ENCODE assay signal across 9 cellular contexts in the genomic region with DNA sequence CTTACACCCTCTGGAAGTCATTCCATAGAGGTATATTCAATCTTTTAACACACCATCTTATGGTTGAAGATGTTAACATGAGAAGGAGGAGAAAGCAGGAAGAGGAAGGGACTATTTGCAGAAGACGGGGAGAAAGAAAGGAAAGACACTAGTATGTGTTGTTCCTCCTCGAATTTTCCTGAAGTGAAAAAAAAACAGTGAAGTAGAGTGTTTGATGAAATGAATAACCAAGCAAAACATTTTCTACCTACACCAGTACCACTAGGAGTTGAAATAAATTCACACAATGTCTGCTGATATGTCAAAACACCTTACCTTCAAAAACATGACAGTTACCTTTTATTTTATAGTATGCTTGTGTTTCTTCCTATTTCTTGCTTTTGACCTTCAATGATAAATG. TPM values are rescaled to one million over a fixed set of nuclear protein-coding genes. Genes with fewer than 3 reads are reported as not detected.
DNase-seq lines count a peak whose midpoint lies in the region; ATAC-seq and TF ChIP-seq lines count a peak whose summit lies in the region.
"Had no signal": no experiment of that assay in that cellular context is flagged by ENCODE, and none has a peak within 500 bp of the region (broad histone marks: within the 10 kb centered on the region; RNA-seq: fewer than 3 reads in every experiment).

No MANE protein-coding gene starts in this region.

- no peak for TF ChIP-seq CTCF in NB4 (IDR thresholded peaks at IDR 0.05; ENCODE audit: low read depth, low read length)

- TF ChIP-seq POLR2A in NB4 (IDR thresholded peaks at IDR 0.05; ENCODE audit: extremely low read depth, insufficient read length) = no peak

- no peaks in the 10 kb centered on the region for H3K27me3 ChIP-seq in CD8-positive, alpha-beta memory T cell (ENCODE audit: insufficient read depth, low read length, poor library complexity, severe bottlenecking)

- peaks cover 15 to 69% (median 15%) of the 10 kb centered on the region in 3 donors for H3K36me3 Mint-ChIP-seq in CD8-positive, alpha-beta memory T cell
- peaks cover 67% of the 10 kb centered on the region for H3K36me3 Mint-ChIP-seq in dendritic cell treated with granulocyte-macrophage colony-stimulating factor and Interleukin-4, amounts not matched to agents 40 ng/mL and 50 ng/mL, for 4 days (ENCODE audit: low read depth)
- H3K36me3 Mint-ChIP-seq in natural killer cell treated with Interleukin-12 subunit alpha and Interleukin-12 subunit beta and Interleukin-15 and Interleukin-18, amount 100 ng/mL, for 72 hours = peaks cover 34% of the 10 kb centered on the region

- H3K27me3 Mint-ChIP-seq in CD8-positive, alpha-beta memory T cell = peaks cover 0 to 2% of the 10 kb centered on the region in 2 donors
- no peaks in the 10 kb centered on the region for H3K27me3 Mint-ChIP-seq in dendritic cell treated with granulocyte-macrophage colony-stimulating factor and Interleukin-4, amounts not matched to agents 40 ng/mL and 50 ng/mL, for 4 days
- no peaks in the 10 kb centered on the region for H3K27me3 Mint-ChIP-seq in natural killer cell treated with Interleukin-12 subunit alpha and Interleukin-12 subunit beta and Interleukin-15 and Interleukin-18, amount 100 ng/mL, for 72 hours

- no peak for DNase-seq in CD8-positive, alpha-beta memory T cell
- DNase-seq in NB4 (ENCODE audit: low read depth) = peak; percentile 13
- no peak for DNase-seq in natural killer cell treated with Interleukin-12 subunit alpha and Interleukin-12 subunit beta and Interleukin-15 and Interleukin-18, amount 100 ng/mL, for 72 hours (ENCODE audit: low spot score)
- DNase-seq in stimulated activated CD4-positive, alpha-beta T cell treated with anti-CD3 and anti-CD28 coated beads, Interleukin-4, amount 100 ng/mL, for 4 hours = no peak
- DNase-seq: stimulated activated CD4-positive, alpha-beta T cell treated with anti-CD3 and anti-CD28 coated beads, Interleukin-15, amount 100 ng/mL, for 24 hours had no signal

- H3K9me3 Mint-ChIP-seq in CD8-positive, alpha-beta memory T cell = no peaks in the 10 kb centered on the region
- H3K9me3 Mint-ChIP-seq in dendritic cell treated with granulocyte-macrophage colony-stimulating factor and Interleukin-4, amounts not matched to agents 40 ng/mL and 50 ng/mL, for 4 days = no peaks in the 10 kb centered on the region
- H3K9me3 Mint-ChIP-seq in natural killer cell treated with Interleukin-12 subunit alpha and Interleukin-12 subunit beta and Interleukin-15 and Interleukin-18, amount 100 ng/mL, for 72 hours = peaks cover 5% of the 10 kb centered on the region

- H3K4me3 ChIP-seq in CD8-positive, alpha-beta memory T cell (ENCODE audit: low read length) = peak overlapping the region; percentile 70
- H3K4me3 ChIP-seq in NB4 (ENCODE audit: low read depth, low read length) = peak overlapping the region; percentile 83

- intact Hi-C loops in dendritic cell treated with granulocyte-macrophage colony-stimulating factor and Interleukin-4, amounts not matched to agents 40 ng/mL and 50 ng/mL, for 4 days (cut with micrococcal nuclease) = loop anchor here (2.0 to 5.0 kb wide), 2 partner anchors 113 to 125 kb away; a partner anchor contains a TSS

- peaks cover 53 to 69% (median 67%) of the 10 kb centered on the region in 3 donors for H3K4me1 Mint-ChIP-seq in CD8-positive, alpha-beta memory T cell
- peaks cover 48% of the 10 kb centered on the region for H3K4me1 Mint-ChIP-seq in dendritic cell treated with granulocyte-macrophage colony-stimulating factor and Interleukin-4, amounts not matched to agents 40 ng/mL and 50 ng/mL, for 4 days (ENCODE audit: low read depth)
- peaks cover 41 to 53% of the 10 kb centered on the region in 2 donors for H3K4me1 Mint-ChIP-seq in natural killer cell treated with Interleukin-12 subunit alpha and Interleukin-12 subunit beta and Interleukin-15 and Interleukin-18, amount 100 ng/mL, for 72 hours (ENCODE audit: low read depth in 2 of 2)

- H3K27ac Mint-ChIP-seq in CD8-positive, alpha-beta memory T cell = peak overlapping the region; percentile 68 to 99 (median 98)
- H3K27ac Mint-ChIP-seq in dendritic cell treated with granulocyte-macrophage colony-stimulating factor and Interleukin-4, amounts not matched to agents 40 ng/mL and 50 ng/mL, for 4 days = no peak overlapping the region
- peak overlapping the region; percentile 99 to 100 for H3K27ac Mint-ChIP-seq in natural killer cell treated with Interleukin-12 subunit alpha and Interleukin-12 subunit beta and Interleukin-15 and Interleukin-18, amount 100 ng/mL, for 72 hours

- H3K4me1 ChIP-seq in CD8-positive, alpha-beta memory T cell (ENCODE audit: insufficient read depth, low read length) = peaks cover 46% of the 10 kb centered on the region

- CTCF ChIA-PET in CD8-positive, alpha-beta memory T cell (lab: Charles Lee) = no interaction called here

- no peaks in the 10 kb centered on the region for H3K9me3 ChIP-seq in CD8-positive, alpha-beta memory T cell (ENCODE audit: low read length)

- H3K27ac ChIP-seq in CD8-positive, alpha-beta memory T cell (ENCODE audit: low read depth, low read length) = peak overlapping the region; percentile 97

- peak overlapping the region; percentile 93 to 100 (median 97) for H3K4me3 Mint-ChIP-seq in CD8-positive, alpha-beta memory T cell
- peak overlapping the region; percentile 99 for H3K4me3 Mint-ChIP-seq in dendritic cell treated with granulocyte-macrophage colony-stimulating factor and Interleukin-4, amounts not matched to agents 40 ng/mL and 50 ng/mL, for 4 days
- H3K4me3 Mint-ChIP-seq in natural killer cell treated with Interleukin-12 subunit alpha and Interleukin-12 subunit beta and Interleukin-15 and Interleukin-18, amount 100 ng/mL, for 72 hours = peak overlapping the region; percentile 100

- POLR2A ChIA-PET in CD8-positive, alpha-beta memory T cell (lab: Charles Lee) = interaction anchor here (0.6 kb wide), 1 partner anchor 34 kb away, joined by 4 read pairs; no protein-coding TSS in a partner anchor

- ATAC-seq in natural killer cell treated with Interleukin-12 subunit alpha and Interleukin-12 subunit beta and Interleukin-15 and Interleukin-18, amount 100 ng/mL, for 72 hours = no peak
- no peak for ATAC-seq in HG02588 (IDR thresholded peaks at IDR 0.05; ENCODE audit: unreplicated experiment)
- no peak for ATAC-seq in HG02852 (IDR thresholded peaks at IDR 0.05; ENCODE audit: unreplicated experiment)
- ATAC-seq in GM21723 (IDR thresholded peaks at IDR 0.05; ENCODE audit: unreplicated experiment) = no peak

- peaks cover 21% of the 10 kb centered on the region for H3K36me3 ChIP-seq in CD8-positive, alpha-beta memory T cell (ENCODE audit: insufficient read depth, low read length)

RNA-seq across cellular contexts. Expression of a gene that starts 1.4 kb away (rescaled TPM):
- 10 to 100 TPM; 70.5 to 73.7 TPM for total RNA-seq in CD8-positive, alpha-beta memory T cell
- polyA plus RNA-seq in CD8-positive, alpha-beta memory T cell = 118 TPM
- 10 to 100 TPM; 74.1 to 82.9 TPM for total RNA-seq in natural killer cell treated with Interleukin-12 subunit alpha and Interleukin-12 subunit beta and Interleukin-15 and Interleukin-18, amount 100 ng/mL, for 72 hours
